ENCODE assay signal across 21 cellular contexts in genomic region chr10:104273291-104273690, GRCh38. TPM values are rescaled to one million over a fixed set of nuclear protein-coding genes. Genes with fewer than 3 reads are reported as not detected.
"Had no signal": no experiment of that assay in that cellular context is flagged by ENCODE, and none has a peak within 500 bp of the region (broad histone marks: within the 10 kb centered on the region; RNA-seq: fewer than 3 reads in every experiment).

No MANE protein-coding gene starts in this region.

- H3K36me3 ChIP-seq: suprapubic skin, transverse colon, vagina had no signal

- DNase-seq: activated CD4-positive, alpha-beta T cell treated with anti-CD3 and anti-CD28 coated beads, Interleukin-2, amount 50 U/mL, for 1 hour; activated CD4-positive, CD25-positive, alpha-beta regulatory T cell treated with anti-CD3 and anti-CD28 coated beads, Interleukin-2, amount 50 U/mL, for 72 hours; activated CD8-positive, alpha-beta memory T cell treated with anti-CD3 and anti-CD28 coated beads for 24 hours; activated CD8-positive, alpha-beta memory T cell treated with anti-CD3 and anti-CD28 coated beads, Interleukin-2, amount 50 U/mL, for 48 hours; activated effector memory CD4-positive, alpha-beta T cell treated with Interleukin-2 at 50 U/mL for 16 hours; activated naive CD4-positive, alpha-beta T cell treated with anti-CD3 and anti-CD28 coated beads, Interleukin-2, amount 50 U/mL, for 16 hours; activated T-cell treated with anti-CD3 and anti-CD28 coated beads, Interleukin-2, amount 50 U/mL, for 48 hours; dorsolateral prefrontal cortex; endodermal cell; gastrocnemius medialis; left lung; occipital lobe; retina; stimulated activated CD4-positive, alpha-beta T cell treated with anti-CD3 and anti-CD28 coated beads, Interleukin-4, amount 100 ng/mL, for 1 hour; stimulated activated naive CD8-positive, alpha-beta T cell treated with anti-CD3 and anti-CD28 coated beads, Interleukin-15, amount 100 ng/mL, for 72 hours; T-helper 17 cell; transverse colon had no signal

- H3K9me3 ChIP-seq: gastrocnemius medialis, left lung, suprapubic skin, transverse colon, vagina had no signal

- H3K4me3 Mint-ChIP-seq: endodermal cell; stimulated activated naive CD8-positive, alpha-beta T cell treated with anti-CD3 and anti-CD28 coated beads, Interleukin-15, amount 100 ng/mL, for 72 hours; T-helper 17 cell had no signal

- H3K4me3 ChIP-seq: gastrocnemius medialis, left lung, skin epidermis, suprapubic skin, transverse colon, vagina had no signal

- H3K27me3 ChIP-seq: dorsolateral prefrontal cortex, vagina had no signal

- ATAC-seq: gastrocnemius medialis; left lung; stimulated activated naive CD8-positive, alpha-beta T cell treated with anti-CD3 and anti-CD28 coated beads, Interleukin-15, amount 100 ng/mL, for 72 hours; T-helper 17 cell had no signal

- H3K9me3 Mint-ChIP-seq: stimulated activated naive CD8-positive, alpha-beta T cell treated with anti-CD3 and anti-CD28 coated beads, Interleukin-15, amount 100 ng/mL, for 72 hours had no signal

- H3K27ac ChIP-seq: dorsolateral prefrontal cortex, gastrocnemius medialis, left lung, skin epidermis, suprapubic skin, transverse colon, vagina, VCaP had no signal

- H3K27ac Mint-ChIP-seq: endodermal cell; stimulated activated naive CD8-positive, alpha-beta T cell treated with anti-CD3 and anti-CD28 coated beads, Interleukin-15, amount 100 ng/mL, for 72 hours; T-helper 17 cell had no signal

RNA-seq across cellular contexts. Expression of gene CFAP43, which starts 41.1 kb away (rescaled TPM):
- total RNA-seq: gastrocnemius medialis, T-helper 17 cell had no signal
